24 cellular contexts compared by ENCODE assay signal in genomic region chr13:53612200-53612599, GRCh38.
"Had no signal": no experiment of that assay in that cellular context is flagged by ENCODE, and none has a peak within 500 bp of the region (broad histone marks: within the 10 kb centered on the region; RNA-seq: fewer than 3 reads in every experiment).

No MANE protein-coding gene starts in this region.

- H3K9me3 ChIP-seq: ascending aorta, colonic mucosa, mucosa of descending colon, pancreas, prostate gland, sigmoid colon, thoracic aorta had no signal

- DNase-seq: activated CD4-positive, alpha-beta T cell treated with anti-CD3 and anti-CD28 coated beads for 36 hours; activated CD4-positive, CD25-positive, alpha-beta regulatory T cell; activated CD8-positive, alpha-beta memory T cell treated with anti-CD3 and anti-CD28 coated beads, Interleukin-2, amount 10 ng/mL, durations not matched to agents 7 days and 5 days; activated CD8-positive, alpha-beta T cell treated with anti-CD3 and anti-CD28 coated beads, Interleukin-2, amount 10 ng/mL, durations not matched to agents 7 days and 5 days; activated naive CD4-positive, alpha-beta T cell treated with anti-CD3 and anti-CD28 coated beads for 36 hours; activated naive CD8-positive, alpha-beta T cell treated with anti-CD3 and anti-CD28 coated beads for 36 hours; activated T-cell treated with anti-CD3 and anti-CD28 coated beads, Interleukin-2, amount 50 U/mL, for 48 hours; cerebellar nuclear complex; colonic mucosa; effector CD8-positive, alpha-beta T cell; left cardiac atrium; left ventricle myocardium superior; mucosa of descending colon; pancreas; sigmoid colon; small intestine; stimulated activated CD4-positive, alpha-beta T cell treated with anti-CD3 and anti-CD28 coated beads, Interleukin-4, amount 100 ng/mL, for 24 hours; trophoblast cell had no signal

- H3K27me3 ChIP-seq: ascending aorta, cardiac muscle cell, colonic mucosa, pancreas, sigmoid colon had no signal

- H3K4me3 ChIP-seq: ascending aorta, cardiac muscle cell, colonic mucosa, mucosa of descending colon, pancreas, prostate gland, sigmoid colon, thoracic aorta had no signal

- H3K27ac ChIP-seq: ascending aorta, cardiac muscle cell, colonic mucosa, pancreas, prostate gland, sigmoid colon, thoracic aorta had no signal

- H3K36me3 ChIP-seq: ascending aorta, cardiac muscle cell, colonic mucosa, pancreas, prostate gland, sigmoid colon, thoracic aorta had no signal

- H3K4me1 ChIP-seq: ascending aorta, colonic mucosa, pancreas, prostate gland, sigmoid colon had no signal

- ATAC-seq: activated CD4-positive, alpha-beta T cell treated with anti-CD3 and anti-CD28 coated beads for 36 hours; activated CD8-positive, alpha-beta memory T cell treated with anti-CD3 and anti-CD28 coated beads, Interleukin-2, amount 10 ng/mL, durations not matched to agents 7 days and 5 days; activated CD8-positive, alpha-beta T cell treated with anti-CD3 and anti-CD28 coated beads, Interleukin-2, amount 10 ng/mL, durations not matched to agents 7 days and 5 days; left cardiac atrium; left ventricle myocardium superior; mucosa of descending colon; natural killer cell treated with Interleukin-12 subunit alpha and Interleukin-12 subunit beta and Interleukin-15 and Interleukin-18, amount 100 ng/mL, for 72 hours; pancreas; stimulated activated effector memory CD8-positive, alpha-beta T cell treated with anti-CD3 and anti-CD28 coated beads, Interleukin-12 subunit alpha, Interleukin-12 subunit beta, amount 100 ng/mL, for 72 hours had no signal
